In the genomic region with DNA sequence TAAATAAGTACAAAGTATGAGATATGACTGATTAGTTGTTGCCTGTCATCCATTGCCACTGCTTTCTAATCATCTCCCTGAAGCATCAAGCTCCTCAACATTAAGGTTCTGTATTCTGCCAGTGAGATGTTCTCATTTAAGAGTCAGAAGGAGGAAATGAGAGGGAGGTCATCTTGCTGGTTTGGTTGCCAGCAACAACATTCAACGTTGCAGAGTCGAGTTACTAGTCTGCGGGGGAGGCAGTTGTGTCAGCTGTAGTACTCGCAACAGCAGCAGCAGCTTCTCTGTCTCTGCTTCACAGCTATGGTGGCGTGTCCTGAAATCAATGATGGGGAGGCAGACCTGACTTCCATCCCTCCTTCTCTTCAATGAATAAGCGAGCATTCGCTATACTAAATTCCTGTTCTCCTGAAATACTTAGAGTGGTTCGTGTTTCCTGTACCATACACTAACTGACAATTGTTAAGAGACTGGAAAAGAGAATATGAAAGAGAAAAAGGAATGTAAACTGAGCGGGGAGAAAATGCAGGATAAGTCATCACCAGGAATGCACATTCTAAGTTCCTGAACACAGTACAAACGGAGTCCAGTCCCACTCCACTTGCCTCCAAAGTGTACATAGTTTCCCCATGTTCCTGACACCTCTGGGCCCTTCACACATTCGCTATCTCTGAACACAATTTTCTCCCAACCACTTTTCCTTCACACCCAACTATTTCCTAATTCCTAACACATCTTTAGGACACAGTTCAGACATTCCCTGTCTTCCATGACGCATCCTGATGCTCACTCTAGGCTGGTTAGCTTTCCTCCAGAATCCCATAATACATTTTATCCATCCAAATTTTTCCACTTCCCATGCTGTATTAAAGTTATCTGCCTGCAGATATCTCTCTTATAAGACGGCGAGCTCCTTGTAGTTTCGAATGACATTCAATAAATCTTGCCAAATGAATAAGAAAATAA, we compare ENCODE assay signal across 11 cellular contexts.
DNase-seq lines count a peak whose midpoint lies in the region; ATAC-seq and TF ChIP-seq lines count a peak whose summit lies in the region.
"Had no signal": no experiment of that assay in that cellular context is flagged by ENCODE, and none has a peak within 500 bp of the region (broad histone marks: within the 10 kb centered on the region; RNA-seq: fewer than 3 reads in every experiment).

No MANE protein-coding gene starts in this region.

- ATAC-seq in CD4-positive, alpha-beta T cell (ENCODE audit: poor library complexity), result peak; percentile 65
- ATAC-seq: GM12878 had no signal

- H3K4me1 ChIP-seq in HUES48 (ENCODE audit: control insufficient read depth, insufficient read depth, low read length) (peaks cover 14% of the 10 kb centered on the region), mesendoderm (ENCODE audit: control insufficient read depth, low read depth, low read length) (no peaks in the 10 kb centered on the region)

- H3K36me3 Mint-ChIP-seq in CD4-positive, alpha-beta T cell (ENCODE audit: low read depth), result peaks cover 7% of the 10 kb centered on the region

- POLR2A ChIA-PET in CD4-positive, alpha-beta T cell (lab: Charles Lee), result no interaction called here

- H4K5ac ChIP-seq in mesendoderm (ENCODE audit: low read length), result no peak overlapping the region

- H3K27ac Mint-ChIP-seq in CD4-positive, alpha-beta T cell, result peak overlapping the region; percentile 59

- DNase-seq in CD4-positive, alpha-beta T cell, result no peak
- peak; percentile 90 to 95 for DNase-seq in cardiac fibroblast (ENCODE audit: low read depth in 2 of 2)
- peak; percentile 75 for DNase-seq in mesendoderm
- no peak for DNase-seq in effector CD8-positive, alpha-beta T cell (lab: John Stamatoyannopoulos, UW)
- DNase-seq in SK-N-DZ (ENCODE audit: low spot score), result no peak
- no peak for DNase-seq in NOMO-1 treated with dmso at 0.1 percent for 144 hours (lab: John Stamatoyannopoulos, UW; ENCODE audit: unreplicated experiment)
- no peak for DNase-seq in T-helper 9 cell
- DNase-seq: activated CD8-positive, alpha-beta memory T cell treated with anti-CD3 and anti-CD28 coated beads for 24 hours; NCI-H446 had no signal

- H3K79me1 ChIP-seq in mesendoderm (ENCODE audit: low read length), result no peaks in the 10 kb centered on the region

- intact Hi-C loops in CD4-positive, alpha-beta T cell (cut with DNase I, micrococcal nuclease), result no loop called here

- H3K18ac ChIP-seq in mesendoderm (ENCODE audit: low read length), result no peak overlapping the region

- H3K27ac ChIP-seq in CD4-positive, alpha-beta T cell (ENCODE audit: low read depth, low read length), result no peak overlapping the region
- H3K27ac ChIP-seq in HUES48 (ENCODE audit: low read depth, low read length) (peak overlapping the region; percentile 9), mesendoderm (ENCODE audit: low read depth, low read length) (no peak overlapping the region)

- no peak overlapping the region for H3K23ac ChIP-seq in mesendoderm (ENCODE audit: low read length)

- H3K36me3 ChIP-seq in HUES48 (ENCODE audit: control insufficient read depth, insufficient read depth, low read length) (no peaks in the 10 kb centered on the region), mesendoderm (ENCODE audit: control insufficient read depth, insufficient read depth, low read length) (no peaks in the 10 kb centered on the region)

- H3K56ac ChIP-seq in mesendoderm (ENCODE audit: low read length), result no peak overlapping the region

- WGBS in mesendoderm (ENCODE audit: extremely low coverage, insufficient coverage, low lambda C conversion rate), result 100% methylated on average over 1 of the region's 15 CpGs

- no peak overlapping the region for H2AK5ac ChIP-seq in mesendoderm (ENCODE audit: low read length)

- no peaks in the 10 kb centered on the region for H3K27me3 ChIP-seq in CD4-positive, alpha-beta T cell (ENCODE audit: control insufficient read depth, insufficient read depth, low read length)
- H3K27me3 ChIP-seq in HUES48 (ENCODE audit: control insufficient read depth, insufficient read depth, low read length) (no peaks in the 10 kb centered on the region), mesendoderm (ENCODE audit: insufficient read depth, low read length, poor library complexity) (no peaks in the 10 kb centered on the region)

- no peak overlapping the region for H2BK120ac ChIP-seq in mesendoderm (ENCODE audit: low read depth, low read length)

- H2BK5ac ChIP-seq in mesendoderm (ENCODE audit: low read length), result no peak overlapping the region

- no peak overlapping the region for H3K4me2 ChIP-seq in mesendoderm (ENCODE audit: low read length)

- H3K79me2 ChIP-seq in mesendoderm (ENCODE audit: control insufficient read depth, insufficient read depth, low read length), result no peaks in the 10 kb centered on the region

- peaks cover 62% of the 10 kb centered on the region for H3K4me1 Mint-ChIP-seq in CD4-positive, alpha-beta T cell (ENCODE audit: low read depth)

- H4K8ac ChIP-seq in mesendoderm (ENCODE audit: low read depth, low read length), result no peak overlapping the region

- TF ChIP-seq CTCF in CD4-positive, alpha-beta T cell (IDR thresholded peaks at IDR 0.05), result no peak
- no peak for TF ChIP-seq CTCF in cardiac fibroblast (IDR thresholded peaks at IDR 0.05; ENCODE audit: low read depth, low read length)

- no peak overlapping the region for H3K4ac ChIP-seq in mesendoderm (ENCODE audit: low read depth, low read length)

- no peak overlapping the region for H3K4me3 Mint-ChIP-seq in CD4-positive, alpha-beta T cell

- no peaks in the 10 kb centered on the region for H3K9me3 Mint-ChIP-seq in CD4-positive, alpha-beta T cell

- H3K4me3 ChIP-seq in HUES48 (ENCODE audit: low read depth, low read length) (no peak overlapping the region), cardiac fibroblast (replicated peaks in 1 of 2; ENCODE audit: low read depth in 2 of 2, low read length in 2 of 2) (peak overlapping the region in 1 of 2 donors; percentile 37), mesendoderm (ENCODE audit: low read length) (no peak overlapping the region)
- H3K4me3 ChIP-seq: GM12878 had no signal

- H3K9ac ChIP-seq in HUES48 (ENCODE audit: low read depth, low read length) (no peak overlapping the region), mesendoderm (ENCODE audit: low read length) (no peak overlapping the region)

- CTCF ChIA-PET in CD4-positive, alpha-beta T cell (lab: Charles Lee), result no interaction called here

- no peak overlapping the region for H2BK15ac ChIP-seq in mesendoderm (replicated peaks; ENCODE audit: low read depth)

- no peaks in the 10 kb centered on the region for H3K9me3 ChIP-seq in CD4-positive, alpha-beta T cell (ENCODE audit: control insufficient read depth, low read length)
- H3K9me3 ChIP-seq in HUES48 (ENCODE audit: control insufficient read depth, insufficient read depth, low read length), result no peaks in the 10 kb centered on the region

- no peaks in the 10 kb centered on the region for H3K27me3 Mint-ChIP-seq in CD4-positive, alpha-beta T cell

Comparison
In these comparisons a context has a peak if more than half of its experiments do, and no peak if none do; other contexts are left out.
1. DNase-seq: peak in cardiac fibroblast (2 of 2) and mesendoderm (single experiment); none in CD4-positive, alpha-beta T cell (0 of 10), effector CD8-positive, alpha-beta T cell (single experiment), SK-N-DZ (single experiment), NOMO-1 treated with dmso at 0.1 percent for 144 hours (single experiment) and T-helper 9 cell (single experiment).